ENCODE assay signal across 15 cellular contexts in genomic region chr19:18476507-18477041, GRCh38. TPM values are rescaled to one million over a fixed set of nuclear protein-coding genes. Genes with fewer than 3 reads are reported as not detected.
DNase-seq lines count a peak whose midpoint lies in the region; ATAC-seq and TF ChIP-seq lines count a peak whose summit lies in the region.
"Had no signal": no experiment of that assay in that cellular context is flagged by ENCODE, and none has a peak within 500 bp of the region (broad histone marks: within the 10 kb centered on the region; RNA-seq: fewer than 3 reads in every experiment).

No MANE protein-coding gene starts in this region.

- H3K27ac Mint-ChIP-seq in GM23338 (no peak overlapping the region), brain (peak overlapping the region in 4 of 5 experiments; percentile 29 to 55 (median 32))

- peak overlapping the region; percentile 65 to 91 (median 85); a peak in 19 of 22 replicates for H3K9ac ChIP-seq in BLaER1 treated with 17β-estradiol and CSF1 and Interleukin-3, amounts not matched to agents 10 nM and 100 nM

- H3K36me3 Mint-ChIP-seq in GM23338 (ENCODE audit: low read depth): no peaks in the 10 kb centered on the region; the same call in 2 of the 3 replicates
- no peaks in the 10 kb centered on the region for H3K36me3 Mint-ChIP-seq in brain

- H3F3A ChIP-seq in GM23338 (replicated peaks; ENCODE audit: low read depth): peaks cover 10% of the 10 kb centered on the region; the same call in 1 of the 2 replicates

- peaks cover 0 to 45% (median 6%) of the 10 kb centered on the region in 11 experiments; a peak in 7 of 22 replicates for H4K20me1 ChIP-seq in BLaER1 treated with 17β-estradiol and CSF1 and Interleukin-3, amounts not matched to agents 10 nM and 100 nM
- H4K20me1 ChIP-seq in GM23338 (replicated peaks; ENCODE audit: insufficient read depth): no peaks in the 10 kb centered on the region; the same call in 1 of the 2 replicates

- peaks cover 23% of the 10 kb centered on the region for H3K27me3 Mint-ChIP-seq in GM23338 (ENCODE audit: insufficient read depth, low read depth, poor library complexity)
- H3K27me3 Mint-ChIP-seq in brain: peaks cover 3% of the 10 kb centered on the region

- H3K9me3 ChIP-seq in BLaER1 treated with 17β-estradiol and CSF1 and Interleukin-3, amounts not matched to agents 10 nM and 100 nM (replicated peaks in 1 of 11): peaks cover 0 to 17% (median 0%) of the 10 kb centered on the region in 11 experiments; a peak in 7 of 22 replicates
- H3K9me3 ChIP-seq in neutrophil: no peaks in the 10 kb centered on the region

- H3K4me1 ChIP-seq in BLaER1 treated with 17β-estradiol and CSF1 and Interleukin-3, amounts not matched to agents 10 nM and 100 nM: peaks cover 72 to 100% (median 78%) of the 10 kb centered on the region in 10 experiments
- no peaks in the 10 kb centered on the region for H3K4me1 ChIP-seq in GM23338 (ENCODE audit: insufficient read depth)
- peaks cover 78 to 90% of the 10 kb centered on the region in 2 experiments for H3K4me1 ChIP-seq in neutrophil (ENCODE audit: control insufficient read depth in 1 of 2, insufficient read depth in 1 of 2, low read depth in 1 of 2, low read length in 1 of 2)

- peaks cover 29% of the 10 kb centered on the region for H3K79me2 ChIP-seq in GM23338 (replicated peaks; ENCODE audit: insufficient read depth)

- H3K4me1 Mint-ChIP-seq in GM23338: peaks cover 25% of the 10 kb centered on the region
- H3K4me1 Mint-ChIP-seq in brain: peaks cover 41% of the 10 kb centered on the region

- peak overlapping the region in 3 of 10 experiments; percentile 2 to 58 (median 26); a peak in 3 of 20 replicates for H3K4me3 ChIP-seq in BLaER1 treated with 17β-estradiol and CSF1 and Interleukin-3, amounts not matched to agents 10 nM and 100 nM
- H3K4me3 ChIP-seq in GM23338 (no peak overlapping the region), neutrophil (ENCODE audit: low read depth in 1 of 2, low read length in 1 of 2) (peak overlapping the region; percentile 47 to 62)
- H3K4me3 ChIP-seq: dorsolateral prefrontal cortex had no signal

- no peaks in the 10 kb centered on the region for H3K9me3 Mint-ChIP-seq in GM23338
- H3K9me3 Mint-ChIP-seq in brain: peaks cover 0 to 3% (median 0%) of the 10 kb centered on the region in 5 experiments

- no peak for TF ChIP-seq CTCF in GM23338 (conservative IDR thresholded peaks at IDR 0.05; ENCODE audit: low read depth in 2 of 2)
- no peak for TF ChIP-seq CTCF in brain (conservative IDR thresholded peaks at IDR 0.05)
- TF ChIP-seq CTCF in neutrophil (IDR thresholded peaks at IDR 0.05): no peak

- ATAC-seq in GM23338 (no peak), GM18861 (IDR thresholded peaks at IDR 0.05; ENCODE audit: unreplicated experiment) (no peak)

- peak overlapping the region; percentile 89 to 100 (median 98) for H3K27ac ChIP-seq in BLaER1 treated with 17β-estradiol and CSF1 and Interleukin-3, amounts not matched to agents 10 nM and 100 nM
- H3K27ac ChIP-seq in GM23338 (ENCODE audit: low read depth) (0 out of 2 replicates have a peak overlapping the region, but pooled peaks have one; percentile 45), neutrophil (peak overlapping the region; percentile 99)
- H3K27ac ChIP-seq: C4-2B, VCaP had no signal

- no peak overlapping the region for H3K4me3 Mint-ChIP-seq in GM23338
- no peak overlapping the region for H3K4me3 Mint-ChIP-seq in brain

- no peaks in the 10 kb centered on the region for H3K27me3 ChIP-seq in BLaER1 treated with 17β-estradiol and CSF1 and Interleukin-3, amounts not matched to agents 10 nM and 100 nM
- H3K27me3 ChIP-seq in GM23338 (ENCODE audit: insufficient read depth) (no peaks in the 10 kb centered on the region), neutrophil (no peaks in the 10 kb centered on the region)
- H3K27me3 ChIP-seq: dorsolateral prefrontal cortex had no signal

- peak overlapping the region; percentile 86 to 99 (median 96) for H3K4me2 ChIP-seq in BLaER1 treated with 17β-estradiol and CSF1 and Interleukin-3, amounts not matched to agents 10 nM and 100 nM
- no peak overlapping the region for H3K4me2 ChIP-seq in GM23338

- no peaks in the 10 kb centered on the region for H3K9me2 ChIP-seq in GM23338 (ENCODE audit: insufficient read depth)

- H3K36me3 ChIP-seq in BLaER1 treated with 17β-estradiol and CSF1 and Interleukin-3, amounts not matched to agents 10 nM and 100 nM: peaks cover 4 to 57% (median 25%) of the 10 kb centered on the region in 11 experiments; a peak in 21 of 22 replicates
- no peaks in the 10 kb centered on the region for H3K36me3 ChIP-seq in GM23338 (ENCODE audit: insufficient read depth)
- peaks cover 18% of the 10 kb centered on the region for H3K36me3 ChIP-seq in neutrophil

- no peak for DNase-seq in GM23338 (ENCODE audit: low spot score)
- no peak for DNase-seq in activated effector memory CD4-positive, alpha-beta T cell treated with Interleukin-2 at 50 U/mL for 16 hours
- DNase-seq in middle frontal gyrus (ENCODE audit: extremely low spot score, low spot score): no peak
- DNase-seq in stimulated activated naive CD4-positive, alpha-beta T cell (lab: John Stamatoyannopoulos, UW): no peak
- DNase-seq: aorta; dorsolateral prefrontal cortex; NCI-H1092; stimulated activated CD4-positive, alpha-beta T cell treated with anti-CD3 and anti-CD28 coated beads, Interleukin-2, amount 100 ng/mL, for 24 hours; stimulated activated CD8-positive, alpha-beta memory T cell treated with anti-CD3 and anti-CD28 coated beads, Interleukin-4, amount 100 ng/mL, for 48 hours had no signal

- no peak overlapping the region for H2AFZ ChIP-seq in GM23338

TF ChIP-seq in GM23338, 12 proteins besides CTCF, POLR2A, EP300 and RAD21 (continues in another document):
- TF ChIP-seq, protein P1, sequence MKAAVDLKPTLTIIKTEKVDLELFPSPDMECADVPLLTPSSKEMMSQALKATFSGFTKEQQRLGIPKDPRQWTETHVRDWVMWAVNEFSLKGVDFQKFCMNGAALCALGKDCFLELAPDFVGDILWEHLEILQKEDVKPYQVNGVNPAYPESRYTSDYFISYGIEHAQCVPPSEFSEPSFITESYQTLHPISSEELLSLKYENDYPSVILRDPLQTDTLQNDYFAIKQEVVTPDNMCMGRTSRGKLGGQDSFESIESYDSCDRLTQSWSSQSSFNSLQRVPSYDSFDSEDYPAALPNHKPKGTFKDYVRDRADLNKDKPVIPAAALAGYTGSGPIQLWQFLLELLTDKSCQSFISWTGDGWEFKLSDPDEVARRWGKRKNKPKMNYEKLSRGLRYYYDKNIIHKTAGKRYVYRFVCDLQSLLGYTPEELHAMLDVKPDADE (IDR thresholded peaks at IDR 0.05): no peak
- TF ChIP-seq STAT1 (IDR thresholded peaks at IDR 0.05; ENCODE audit: unreplicated experiment) (no peak), JUNB (IDR thresholded peaks at IDR 0.05; ENCODE audit: unreplicated experiment) (no peak), NANOG (IDR thresholded peaks at IDR 0.05; ENCODE audit: borderline replicate concordance) (no peak), REST (IDR thresholded peaks at IDR 0.05; ENCODE audit: unreplicated experiment) (no peak)

RNA-seq across cellular contexts. Expression of gene ISYNA1, which starts 38.6 kb away (rescaled TPM):
- total RNA-seq in GM23338 (2014; rRNA removed; shearing (Covaris generic)): 199 and 208 TPM in 2 replicates
- 191 and 217 TPM in 2 replicates for polyA plus RNA-seq in GM23338 (2016; fragmentation: Nextera tagmentation; extraction: Ambion mirVana)
- polyA plus RNA-seq in brain (ENCODE audit: insufficient read depth, low read depth, low replicate concordance): 120 TPM

RNA-seq across cellular contexts. Expression of gene ELL, which starts 45.3 kb away (rescaled TPM):
- total RNA-seq in GM23338 (2014; rRNA removed; shearing (Covaris generic)): 16.2 and 20.1 TPM in 2 replicates
- polyA plus RNA-seq in GM23338 (2016; fragmentation: Nextera tagmentation; extraction: Ambion mirVana) (9.1 and 11.3 TPM in 2 replicates), brain (ENCODE audit: insufficient read depth, low read depth, low replicate concordance) (4.9 TPM)

RNA-seq across cellular contexts. Expression of gene SSBP4, which starts 57.4 kb away (rescaled TPM):
- total RNA-seq in GM23338 (2014; rRNA removed; shearing (Covaris generic)): 42.8 and 44.4 TPM in 2 replicates
- polyA plus RNA-seq in GM23338 (2016; fragmentation: Nextera tagmentation; extraction: Ambion mirVana): 47.9 and 52.0 TPM in 2 replicates
- polyA plus RNA-seq in brain (ENCODE audit: insufficient read depth, low read depth, low replicate concordance): 93.3 TPM

Comparison
In these comparisons a context has a peak if more than half of its experiments do, and no peak if none do; other contexts are left out.
1. H3K27ac ChIP-seq: peak in every context shown above with its lines; median percentile 99 in neutrophil; 98 in BLaER1 treated with 17β-estradiol and CSF1 and Interleukin-3, amounts not matched to agents 10 nM and 100 nM; 45 in GM23338.